ENCODE assay signal across 8 cellular contexts in genomic region chr6:89080281-89081128, GRCh38. TPM values are rescaled to one million over a fixed set of nuclear protein-coding genes. Genes with fewer than 3 reads are reported as not detected.
A peak's percentile ranks its signal among the peaks of the same experiment; 100 is the strongest.
DNase-seq lines count a peak whose midpoint lies in the region; ATAC-seq and TF ChIP-seq lines count a peak whose summit lies in the region.

PNRC1 (plus strand) TSS chr6:89080751; CDS start chr6:89080895, 144 bp downstream.

- intact Hi-C loops in activated CD4-positive, alpha-beta T cell treated with anti-CD3 and anti-CD28 coated beads for 36 hours (cut with DNase I, micrococcal nuclease), result loop anchor here (1.0 to 10.0 kb wide), 19 partner anchors 36 to 1926 kb away; partner anchors contain the start of genes LYRM2 (in 2 of the 2), MAP3K7 (in 2 of the 2), MDN1 (in 2 of the 2) and RNGTT (in 2 of the 2)

- no peak for TF ChIP-seq CTCF in choroid plexus epithelial cell (conservative IDR thresholded peaks at IDR 0.05; ENCODE audit: low read depth, low read length)

- H3K4me3 ChIP-seq in choroid plexus epithelial cell (ENCODE audit: low read depth, low read length), result peak within 1 kb of the TSS; percentile 79

- CTCF ChIA-PET in activated CD4-positive, alpha-beta T cell treated with anti-CD3 and anti-CD28 coated beads for 36 hours (lab: Charles Lee), result interaction anchor here (0.6 to 3.5 kb wide), 8 partner anchors 18 to 284 kb away, joined by 3 to 19 read pairs (median 4); partner anchors contain the start of gene RNGTT

- ATAC-seq in HG03442 (IDR thresholded peaks at IDR 0.05; ENCODE audit: unreplicated experiment), result peak; percentile 65
- ATAC-seq in activated CD4-positive, alpha-beta T cell treated with anti-CD3 and anti-CD28 coated beads for 36 hours, result peak; percentile 72

- peak within 1 kb of the TSS; percentile 94 for H3K4me3 Mint-ChIP-seq in activated CD4-positive, alpha-beta T cell treated with anti-CD3 and anti-CD28 coated beads for 36 hours

- H3K4me1 Mint-ChIP-seq in activated CD4-positive, alpha-beta T cell treated with anti-CD3 and anti-CD28 coated beads for 36 hours, result peaks cover 28% of the 10 kb centered on the region

- POLR2A ChIA-PET in activated CD4-positive, alpha-beta T cell treated with anti-CD3 and anti-CD28 coated beads for 36 hours (lab: Charles Lee), result interaction anchor here (0.6 to 2.2 kb wide), 15 partner anchors 11 to 1207 kb away, joined by 3 to 20 read pairs (median 3); partner anchors contain the start of genes LYRM2, PM20D2, RNGTT and SRSF12

- H3K36me3 Mint-ChIP-seq in activated CD4-positive, alpha-beta T cell treated with anti-CD3 and anti-CD28 coated beads for 36 hours (ENCODE audit: low read depth), result peaks cover 39% of the 10 kb centered on the region

- no peaks in the 10 kb centered on the region for H3K9me3 Mint-ChIP-seq in activated CD4-positive, alpha-beta T cell treated with anti-CD3 and anti-CD28 coated beads for 36 hours (ENCODE audit: low read depth)

- peak within 1 kb of the TSS; percentile 100 for H3K27ac Mint-ChIP-seq in activated CD4-positive, alpha-beta T cell treated with anti-CD3 and anti-CD28 coated beads for 36 hours

- no peaks in the 10 kb centered on the region for H3K27me3 Mint-ChIP-seq in activated CD4-positive, alpha-beta T cell treated with anti-CD3 and anti-CD28 coated beads for 36 hours

- DNase-seq in Ammon's horn (ENCODE audit: low spot score), result peak; percentile 100
- DNase-seq in GM19238 (ENCODE audit: insufficient read length, low spot score), result peak; percentile 91
- DNase-seq in NCI-H524 (lab: John Stamatoyannopoulos, UW), result peak; percentile 98 to 99
- peak; percentile 100 for DNase-seq in activated CD4-positive, alpha-beta T cell treated with anti-CD3 and anti-CD28 coated beads for 36 hours
- DNase-seq in choroid plexus epithelial cell (ENCODE audit: low read depth), result peak; percentile 100
- peak; percentile 98 for DNase-seq in kidney glomerular epithelial cell (lab: John Stamatoyannopoulos, UW)
- peak; percentile 100 for DNase-seq in stimulated activated CD4-positive, alpha-beta T cell treated with anti-CD3 and anti-CD28 coated beads, Interleukin-1b, Interleukin-23, amount 100 ng/mL, for 1 hour (ENCODE audit: low read depth in 2 of 2)

RNA-seq across cellular contexts. Expression of gene PNRC1, which starts in this region (rescaled TPM):
- 10 to 100 TPM; 85.6 to 93.7 TPM for total RNA-seq in activated CD4-positive, alpha-beta T cell treated with anti-CD3 and anti-CD28 coated beads for 36 hours

Comparison
In these comparisons a context has a peak if more than half of its experiments do, and no peak if none do; other contexts are left out.
1. Peak in every context shown above with its lines: DNase-seq, ATAC-seq and H3K4me3 ChIP-seq.